ENCODE assay signal across 1 cellular context in genomic region chr11:46380340-46381045, GRCh38.
TF ChIP-seq lines count a peak whose summit lies in the region.

No MANE protein-coding gene starts in this region.

TF ChIP-seq in SK-N-SH, 30 proteins besides CTCF, POLR2A, EP300 and RAD21 (continued from another document):
- TF ChIP-seq ZBTB33 (IDR thresholded peaks at IDR 0.05; ENCODE audit: borderline replicate concordance, low read depth) (0 out of 2 replicates have a peak, but pooled peaks have one; percentile 11), NRF1 (IDR thresholded peaks at IDR 0.05; ENCODE audit: low read depth, low read length) (no peak), FOXM1 (IDR thresholded peaks at IDR 0.05; ENCODE audit: low read depth) (no peak), JUND (IDR thresholded peaks at IDR 0.05) (no peak), RXRA (IDR thresholded peaks at IDR 0.05; ENCODE audit: borderline replicate concordance, low read depth) (peak; percentile 31; the same call in 1 of the 2 replicates), YY1 (IDR thresholded peaks at IDR 0.05; ENCODE audit: low read depth) (peak; percentile 52; the same call in 1 of the 2 replicates), CHD2 (IDR thresholded peaks at IDR 0.05; ENCODE audit: low read length, partially characterized antibody) (peak; percentile 46), PBX3 (IDR thresholded peaks at IDR 0.05) (peak; percentile 70), POLR2AphosphoS5 (IDR thresholded peaks at IDR 0.05; ENCODE audit: low read depth, low read length) (no peak), TCF12 (IDR thresholded peaks at IDR 0.05) (peak; percentile 78)
